Comparison of ENCODE assay signal across 8 cellular contexts in the genomic region with DNA sequence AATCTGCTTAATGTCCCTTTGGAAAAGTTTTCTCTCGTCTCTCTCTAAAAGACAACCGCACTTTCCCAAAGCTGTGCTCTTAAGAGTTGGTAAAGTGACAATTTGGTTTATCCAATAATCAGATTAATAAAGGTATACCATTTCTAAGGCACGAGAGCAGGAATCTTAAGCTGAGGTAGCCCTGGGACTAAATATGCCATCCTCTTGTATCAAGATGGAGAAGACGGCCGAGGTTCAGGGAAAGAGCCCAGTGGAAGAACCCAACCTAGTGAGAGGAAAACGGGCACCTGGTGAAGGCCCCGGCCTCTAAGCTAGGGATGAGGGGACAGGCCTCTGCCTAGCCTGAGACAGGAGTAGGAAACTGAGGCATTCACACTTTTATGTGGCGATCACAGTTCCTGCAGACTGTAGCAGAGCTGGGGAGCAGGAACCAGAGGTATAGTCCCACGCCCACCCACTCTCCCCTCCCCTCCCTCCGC. TPM values are rescaled to one million over a fixed set of nuclear protein-coding genes. Genes with fewer than 3 reads are reported as not detected.
DNase-seq lines count a peak whose midpoint lies in the region; ATAC-seq and TF ChIP-seq lines count a peak whose summit lies in the region.

No MANE protein-coding gene starts in this region.

- peak overlapping the region; percentile 88 for H3K4me2 ChIP-seq in OCI-LY7 (ENCODE audit: low read length)

- intact Hi-C loops in OCI-LY7 (cut with micrococcal nuclease; ENCODE audit: unreplicated experiment) = no loop called here
- intact Hi-C loops in prostate gland (cut with DNase I) = loop anchor here (5.0 kb wide), 2 partner anchors 101 to 251 kb away; a partner anchor contains a TSS

- H3K36me3 ChIP-seq in OCI-LY7 (ENCODE audit: insufficient read depth, low read length) = peaks cover 32% of the 10 kb centered on the region
- H3K36me3 ChIP-seq in prostate gland = no peaks in the 10 kb centered on the region

- POLR2A ChIA-PET in OCI-LY7 (lab: Charles Lee) = interaction anchor here (0.7 to 2.7 kb wide), 9 partner anchors 8 to 213 kb away, joined by 3 to 14 read pairs (median 4); a partner anchor contains a TSS

- H3K9me2 ChIP-seq in OCI-LY7 (ENCODE audit: insufficient read depth, low read length) = no peaks in the 10 kb centered on the region

- peaks cover 45% of the 10 kb centered on the region for H3K79me2 ChIP-seq in OCI-LY7 (ENCODE audit: insufficient read depth, low read depth, low read length)

- no TSS peak for BruUV-seq in OCI-LY7 (replicated peaks; lab: Mats Ljungman, UMichigan)

- in situ Hi-C loops in KBM-7 (cut with MboI; ENCODE audit: low pct_unique_long_range_greater_than_20kb, low sequenced_read_pairs) = no loop called here

- CTCF ChIA-PET in OCI-LY7 (lab: Charles Lee; ENCODE audit: unreplicated experiment) = interaction anchor here (0.5 to 1.2 kb wide), 3 partner anchors 12 to 271 kb away, joined by 3 to 12 read pairs (median 3); no protein-coding TSS in a partner anchor

- 0 out of 2 replicates have a peak, but pooled peaks cover 3% of the 10 kb centered on the region for H4K20me1 ChIP-seq in OCI-LY7 (ENCODE audit: insufficient read depth, low read length)

- 37% methylated on average over 8 of the region's 10 CpGs for WGBS in prostate gland

- no peak for TF ChIP-seq POLR2A in prostate gland (IDR thresholded peaks at IDR 0.05)

- no peak for ATAC-seq in GM19324 (IDR thresholded peaks at IDR 0.05; ENCODE audit: low FRiP score, unreplicated experiment)

- DNase-seq in GM12865 (ENCODE audit: low read depth) (no peak), OCI-LY7 (ENCODE audit: low spot score) (no peak), epithelial cell of prostate (ENCODE audit: low read depth, low spot score) (no peak), prostate gland (ENCODE audit: low spot score) (no peak), KBM-7 (no peak), superior temporal gyrus (ENCODE audit: extremely low spot score) (no peak)
- DNase-seq in stimulated activated naive CD4-positive, alpha-beta T cell (lab: John Stamatoyannopoulos, UW) = no peak

- H3K27me3 ChIP-seq in prostate gland (replicated peaks; ENCODE audit: insufficient read depth) = no peaks in the 10 kb centered on the region

- peak overlapping the region; percentile 69 for H2AFZ ChIP-seq in OCI-LY7 (ENCODE audit: low read length)

- H3K4me1 ChIP-seq in OCI-LY7 (ENCODE audit: insufficient read depth, low read length, poor library complexity, severe bottlenecking) (peaks cover 34% of the 10 kb centered on the region), prostate gland (replicated peaks) (no peaks in the 10 kb centered on the region)

- TF ChIP-seq CTCF in GM12865 (IDR thresholded peaks at IDR 0.05; ENCODE audit: insufficient read depth, low read depth, low read length, missing control alignments) (no peak), OCI-LY7 (conservative IDR thresholded peaks at IDR 0.05; ENCODE audit: low read length) (no peak), prostate gland (IDR thresholded peaks at IDR 0.05) (no peak)

- H3K9me3 ChIP-seq in OCI-LY7 (ENCODE audit: low read length) (peaks cover under 1% of the 10 kb centered on the region; the same call in 1 of the 2 replicates), prostate gland (no peaks in the 10 kb centered on the region)

- peak overlapping the region; percentile 38 for H3K4me3 ChIP-seq in GM12865 (ENCODE audit: low read depth, low read length)
- H3K4me3 ChIP-seq in OCI-LY7 (ENCODE audit: low read depth, low read length, poor library complexity, severe bottlenecking) = peak overlapping the region; percentile 82
- peak overlapping the region; percentile 65 to 66 for H3K4me3 ChIP-seq in prostate gland

- no peak overlapping the region for H3K27ac ChIP-seq in OCI-LY7 (ENCODE audit: low read depth, low read length, poor library complexity, severe bottlenecking)
- peak overlapping the region; percentile 98 for H3K27ac ChIP-seq in epithelial cell of prostate
- H3K27ac ChIP-seq in prostate gland = peak overlapping the region; percentile 87

RNA-seq across cellular contexts. Expression of a gene that starts 0.3 kb away (rescaled TPM):
- total RNA-seq in OCI-LY7 (2014; rRNA removed; shearing (Covaris generic)) = 277 and 295 TPM in 2 replicates
- total RNA-seq in OCI-LY7 (2022) = 290 and 323 TPM in 2 replicates
- total RNA-seq in prostate gland = 100 to 1,000 TPM; 123 to 132 TPM

RNA-seq across cellular contexts. Expression of a gene that starts 36.0 kb away (rescaled TPM):
- 5.0 and 6.9 TPM in 2 replicates for total RNA-seq in OCI-LY7 (2014; rRNA removed; shearing (Covaris generic))
- total RNA-seq in OCI-LY7 (2022) = 12.5 and 13.0 TPM in 2 replicates
- 100 to 1,000 TPM in 1 of 2 donors, 10 to 100 TPM in 1; 18.8 to 118 TPM for total RNA-seq in prostate gland
